20 cellular contexts compared by ENCODE assay signal in genomic region chrX:66751136-66751782, GRCh38.
DNase-seq lines count a peak whose midpoint lies in the region; ATAC-seq and TF ChIP-seq lines count a peak whose summit lies in the region.
"Had no signal": no experiment of that assay in that cellular context is flagged by ENCODE, and none has a peak within 500 bp of the region (broad histone marks: within the 10 kb centered on the region; RNA-seq: fewer than 3 reads in every experiment).

No MANE protein-coding gene starts in this region.

- no peaks in the 10 kb centered on the region for H3K36me3 Mint-ChIP-seq in activated T-helper 17 cell treated with anti-CD3 and anti-CD28 coated beads, Interleukin-2, amount 50 U/mL, for 72 hours (ENCODE audit: low read depth)
- H3K36me3 Mint-ChIP-seq in type B pancreatic cell: no peaks in the 10 kb centered on the region

- peak overlapping the region; percentile 75 for H3K27ac ChIP-seq in C4-2B
- H3K27ac ChIP-seq: PC-9, SJSA1 had no signal

- ATAC-seq in GM21381 (IDR thresholded peaks at IDR 0.05; ENCODE audit: unreplicated experiment) (no peak), GM21717 (IDR thresholded peaks at IDR 0.05; ENCODE audit: unreplicated experiment) (no peak)
- no peak for ATAC-seq in activated T-helper 17 cell treated with anti-CD3 and anti-CD28 coated beads, Interleukin-2, amount 50 U/mL, for 72 hours (replicated peaks)

- TF ChIP-seq CTCF in C4-2B (conservative IDR thresholded peaks at IDR 0.05): 0 out of 2 replicates have a peak, but pooled peaks have one; percentile 12
- TF ChIP-seq CTCF in type B pancreatic cell (conservative IDR thresholded peaks at IDR 0.05): no peak

- no peak overlapping the region for H3K4me3 Mint-ChIP-seq in activated T-helper 17 cell treated with anti-CD3 and anti-CD28 coated beads, Interleukin-2, amount 50 U/mL, for 72 hours
- no peak overlapping the region for H3K4me3 Mint-ChIP-seq in type B pancreatic cell
- H3K4me3 Mint-ChIP-seq: CD4-positive, alpha-beta T cell had no signal

- DNase-seq in HT-29 (ENCODE audit: low spot score): peak; percentile 79
- peak; percentile 61 for DNase-seq in OCI-M1 (lab: John Stamatoyannopoulos, UW)
- peak; percentile 0 to 12 for DNase-seq in erythroblast (lab: John Stamatoyannopoulos, UW)
- DNase-seq in type B pancreatic cell (ENCODE audit: extremely low spot score, unreplicated experiment): no peak
- DNase-seq: BE2C; CD4-positive, alpha-beta T cell; DMS153; Karpas-422; NCI-H1417; NCI-H187; NCI-H2107; NCI-H2227 treated with DMSO at 0.1 percent for 48 hours; NCI-H510A treated with DMSO at 0.1 percent for 48 hours; NCI-H82; PC-9 had no signal

- peaks cover 3% of the 10 kb centered on the region for H3K27me3 Mint-ChIP-seq in activated T-helper 17 cell treated with anti-CD3 and anti-CD28 coated beads, Interleukin-2, amount 50 U/mL, for 72 hours
- no peaks in the 10 kb centered on the region for H3K27me3 Mint-ChIP-seq in type B pancreatic cell
- H3K27me3 Mint-ChIP-seq: CD4-positive, alpha-beta T cell had no signal

- H3K9me3 Mint-ChIP-seq in activated T-helper 17 cell treated with anti-CD3 and anti-CD28 coated beads, Interleukin-2, amount 50 U/mL, for 72 hours: peaks cover 4% of the 10 kb centered on the region
- H3K9me3 Mint-ChIP-seq in type B pancreatic cell: no peaks in the 10 kb centered on the region
- H3K9me3 Mint-ChIP-seq: CD4-positive, alpha-beta T cell had no signal

- H3K27ac Mint-ChIP-seq in activated T-helper 17 cell treated with anti-CD3 and anti-CD28 coated beads, Interleukin-2, amount 50 U/mL, for 72 hours: no peak overlapping the region
- H3K27ac Mint-ChIP-seq in type B pancreatic cell: no peak overlapping the region
- H3K27ac Mint-ChIP-seq: CD4-positive, alpha-beta T cell had no signal

- TF ChIP-seq POLR2A in erythroblast (IDR thresholded peaks at IDR 0.05; ENCODE audit: low read length): no peak

- H3K4me1 Mint-ChIP-seq in activated T-helper 17 cell treated with anti-CD3 and anti-CD28 coated beads, Interleukin-2, amount 50 U/mL, for 72 hours: no peaks in the 10 kb centered on the region
- no peaks in the 10 kb centered on the region for H3K4me1 Mint-ChIP-seq in type B pancreatic cell (ENCODE audit: unreplicated experiment)
